Comparison of ENCODE assay signal across 1 cellular context in genomic region chr19:44636439-44637389, GRCh38.
A peak's percentile ranks its signal among the peaks of the same experiment; 100 is the strongest.
TF ChIP-seq lines count a peak whose summit lies in the region.

No MANE protein-coding gene starts in this region.

TF ChIP-seq in HepG2, 621 proteins besides CTCF, POLR2A, EP300 and RAD21 (continued from another document):
- TF ChIP-seq, protein P1, sequence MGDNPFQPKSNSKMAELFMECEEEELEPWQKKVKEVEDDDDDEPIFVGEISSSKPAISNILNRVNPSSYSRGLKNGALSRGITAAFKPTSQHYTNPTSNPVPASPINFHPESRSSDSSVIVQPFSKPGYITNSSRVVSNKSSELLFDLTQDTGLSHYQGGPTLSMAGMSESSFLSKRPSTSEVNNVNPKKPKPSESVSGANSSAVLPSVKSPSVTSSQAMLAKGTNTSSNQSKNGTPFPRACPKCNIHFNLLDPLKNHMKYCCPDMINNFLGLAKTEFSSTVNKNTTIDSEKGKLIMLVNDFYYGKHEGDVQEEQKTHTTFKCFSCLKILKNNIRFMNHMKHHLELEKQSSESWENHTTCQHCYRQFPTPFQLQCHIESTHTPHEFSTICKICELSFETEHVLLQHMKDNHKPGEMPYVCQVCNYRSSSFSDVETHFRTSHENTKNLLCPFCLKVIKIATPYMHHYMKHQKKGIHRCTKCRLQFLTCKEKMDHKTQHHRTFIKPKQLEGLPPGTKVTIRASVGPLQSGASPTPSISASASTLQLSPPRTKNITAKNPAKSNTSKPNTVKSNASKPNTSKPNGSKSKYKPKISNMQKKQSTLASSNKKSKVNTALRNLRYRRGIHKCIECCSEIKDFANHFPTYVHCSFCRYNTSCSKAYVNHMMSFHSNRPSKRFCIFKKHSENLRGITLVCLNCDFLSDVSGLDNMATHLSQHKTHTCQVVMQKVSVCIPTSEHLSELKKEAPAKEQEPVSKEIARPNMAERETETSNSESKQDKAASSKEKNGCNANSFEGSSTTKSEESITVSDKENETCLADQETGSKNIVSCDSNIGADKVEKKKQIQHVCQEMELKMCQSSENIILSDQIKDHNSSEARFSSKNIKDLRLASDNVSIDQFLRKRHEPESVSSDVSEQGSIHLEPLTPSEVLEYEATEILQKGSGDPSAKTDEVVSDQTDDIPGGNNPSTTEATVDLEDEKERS (CRISPR knock-in tag; IDR thresholded peaks at IDR 0.05): 0 out of 2 replicates have a peak, but pooled peaks have one; percentile 55
- TF ChIP-seq ZNF317 (CRISPR knock-in tag; IDR thresholded peaks at IDR 0.05) (peak; percentile 25; the same call in 1 of the 2 replicates), PAWR (CRISPR knock-in tag; IDR thresholded peaks at IDR 0.05; ENCODE audit: borderline replicate concordance) (no peak), KLF6 (CRISPR knock-in tag; IDR thresholded peaks at IDR 0.05) (no peak), SRSF4 (IDR thresholded peaks at IDR 0.05; ENCODE audit: low read depth, low read length, poor library complexity, severe bottlenecking) (no peak), ZSCAN9 (CRISPR knock-in tag; IDR thresholded peaks at IDR 0.05; ENCODE audit: borderline replicate concordance) (no peak), ATRX (CRISPR knock-in tag; IDR thresholded peaks at IDR 0.05; ENCODE audit: borderline replicate concordance) (no peak), PRMT3 (CRISPR knock-in tag; IDR thresholded peaks at IDR 0.05; ENCODE audit: borderline replicate concordance, low read depth) (no peak), YEATS4 (CRISPR knock-in tag; IDR thresholded peaks at IDR 0.05; ENCODE audit: borderline replicate concordance) (no peak), ADNP (CRISPR knock-in tag; IDR thresholded peaks at IDR 0.05) (no peak), ZBTB14 (CRISPR knock-in tag; IDR thresholded peaks at IDR 0.05) (no peak), GTF3A (CRISPR knock-in tag; conservative IDR thresholded peaks at IDR 0.05) (no peak), MAZ (IDR thresholded peaks at IDR 0.05; ENCODE audit: borderline replicate concordance, low read depth, low read length) (no peak), MAZ (CRISPR knock-in tag; IDR thresholded peaks at IDR 0.05; ENCODE audit: low read depth) (no peak), PAF1 (CRISPR knock-in tag; IDR thresholded peaks at IDR 0.05) (no peak), CREM (IDR thresholded peaks at IDR 0.05) (no peak), CREM (CRISPR knock-in tag; IDR thresholded peaks at IDR 0.05) (no peak), HNF4A (CRISPR knock-in tag; IDR thresholded peaks at IDR 0.05) (peak; percentile 95), FOXP1 (IDR thresholded peaks at IDR 0.05) (no peak), FOXP1 (CRISPR knock-in tag; IDR thresholded peaks at IDR 0.05) (no peak), ARNTL (CRISPR knock-in tag; IDR thresholded peaks at IDR 0.05) (no peak), GFI1 (CRISPR knock-in tag; IDR thresholded peaks at IDR 0.05; ENCODE audit: borderline replicate concordance) (no peak), REST (IDR thresholded peaks at IDR 0.05; ENCODE audit: borderline replicate concordance in 1 of 2, low read depth in 1 of 2, low read length in 2 of 2) (no peak), ZNF761 (CRISPR knock-in tag; conservative IDR thresholded peaks at IDR 0.05) (no peak), ZNF746 (CRISPR knock-in tag; IDR thresholded peaks at IDR 0.05) (no peak), SAP130 (CRISPR knock-in tag; IDR thresholded peaks at IDR 0.05; ENCODE audit: low read depth) (peak; percentile 69), NFIC (IDR thresholded peaks at IDR 0.05; ENCODE audit: low read length) (0 out of 2 replicates have a peak, but pooled peaks have one; percentile 27), ZNF264 (CRISPR knock-in tag; IDR thresholded peaks at IDR 0.05) (no peak), TAF1 (CRISPR knock-in tag; IDR thresholded peaks at IDR 0.05) (no peak), ZEB1 (IDR thresholded peaks at IDR 0.05; ENCODE audit: insufficient replicate concordance, low read depth) (no peak), TCF12 (IDR thresholded peaks at IDR 0.05) (no peak), TCF12 (CRISPR knock-in tag; IDR thresholded peaks at IDR 0.05) (no peak), ZNF383 (CRISPR knock-in tag; IDR thresholded peaks at IDR 0.05; ENCODE audit: borderline replicate concordance) (no peak), ZNF12 (CRISPR knock-in tag; IDR thresholded peaks at IDR 0.05) (no peak), HHEX (CRISPR knock-in tag; IDR thresholded peaks at IDR 0.05) (no peak), IRX3 (CRISPR knock-in tag; IDR thresholded peaks at IDR 0.05; ENCODE audit: borderline replicate concordance, low read depth) (no peak), ZSCAN22 (CRISPR knock-in tag; IDR thresholded peaks at IDR 0.05) (no peak), MXI1 (IDR thresholded peaks at IDR 0.05; ENCODE audit: borderline replicate concordance, low read depth, low read length) (no peak), KAT8 (CRISPR knock-in tag; IDR thresholded peaks at IDR 0.05) (0 out of 2 replicates have a peak, but pooled peaks have one; percentile 16), MYNN (CRISPR knock-in tag; IDR thresholded peaks at IDR 0.05; ENCODE audit: low read depth) (no peak), CCAR2 (optimal IDR thresholded peaks at IDR 0.05; ENCODE audit: low read depth, low read length) (no peak)
- TF ChIP-seq, protein P2, sequence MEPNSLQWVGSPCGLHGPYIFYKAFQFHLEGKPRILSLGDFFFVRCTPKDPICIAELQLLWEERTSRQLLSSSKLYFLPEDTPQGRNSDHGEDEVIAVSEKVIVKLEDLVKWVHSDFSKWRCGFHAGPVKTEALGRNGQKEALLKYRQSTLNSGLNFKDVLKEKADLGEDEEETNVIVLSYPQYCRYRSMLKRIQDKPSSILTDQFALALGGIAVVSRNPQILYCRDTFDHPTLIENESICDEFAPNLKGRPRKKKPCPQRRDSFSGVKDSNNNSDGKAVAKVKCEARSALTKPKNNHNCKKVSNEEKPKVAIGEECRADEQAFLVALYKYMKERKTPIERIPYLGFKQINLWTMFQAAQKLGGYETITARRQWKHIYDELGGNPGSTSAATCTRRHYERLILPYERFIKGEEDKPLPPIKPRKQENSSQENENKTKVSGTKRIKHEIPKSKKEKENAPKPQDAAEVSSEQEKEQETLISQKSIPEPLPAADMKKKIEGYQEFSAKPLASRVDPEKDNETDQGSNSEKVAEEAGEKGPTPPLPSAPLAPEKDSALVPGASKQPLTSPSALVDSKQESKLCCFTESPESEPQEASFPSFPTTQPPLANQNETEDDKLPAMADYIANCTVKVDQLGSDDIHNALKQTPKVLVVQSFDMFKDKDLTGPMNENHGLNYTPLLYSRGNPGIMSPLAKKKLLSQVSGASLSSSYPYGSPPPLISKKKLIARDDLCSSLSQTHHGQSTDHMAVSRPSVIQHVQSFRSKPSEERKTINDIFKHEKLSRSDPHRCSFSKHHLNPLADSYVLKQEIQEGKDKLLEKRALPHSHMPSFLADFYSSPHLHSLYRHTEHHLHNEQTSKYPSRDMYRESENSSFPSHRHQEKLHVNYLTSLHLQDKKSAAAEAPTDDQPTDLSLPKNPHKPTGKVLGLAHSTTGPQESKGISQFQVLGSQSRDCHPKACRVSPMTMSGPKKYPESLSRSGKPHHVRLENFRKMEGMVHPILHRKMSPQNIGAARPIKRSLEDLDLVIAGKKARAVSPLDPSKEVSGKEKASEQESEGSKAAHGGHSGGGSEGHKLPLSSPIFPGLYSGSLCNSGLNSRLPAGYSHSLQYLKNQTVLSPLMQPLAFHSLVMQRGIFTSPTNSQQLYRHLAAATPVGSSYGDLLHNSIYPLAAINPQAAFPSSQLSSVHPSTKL (CRISPR knock-in tag; IDR thresholded peaks at IDR 0.05): peak; percentile 69
- TF ChIP-seq, protein P3, sequence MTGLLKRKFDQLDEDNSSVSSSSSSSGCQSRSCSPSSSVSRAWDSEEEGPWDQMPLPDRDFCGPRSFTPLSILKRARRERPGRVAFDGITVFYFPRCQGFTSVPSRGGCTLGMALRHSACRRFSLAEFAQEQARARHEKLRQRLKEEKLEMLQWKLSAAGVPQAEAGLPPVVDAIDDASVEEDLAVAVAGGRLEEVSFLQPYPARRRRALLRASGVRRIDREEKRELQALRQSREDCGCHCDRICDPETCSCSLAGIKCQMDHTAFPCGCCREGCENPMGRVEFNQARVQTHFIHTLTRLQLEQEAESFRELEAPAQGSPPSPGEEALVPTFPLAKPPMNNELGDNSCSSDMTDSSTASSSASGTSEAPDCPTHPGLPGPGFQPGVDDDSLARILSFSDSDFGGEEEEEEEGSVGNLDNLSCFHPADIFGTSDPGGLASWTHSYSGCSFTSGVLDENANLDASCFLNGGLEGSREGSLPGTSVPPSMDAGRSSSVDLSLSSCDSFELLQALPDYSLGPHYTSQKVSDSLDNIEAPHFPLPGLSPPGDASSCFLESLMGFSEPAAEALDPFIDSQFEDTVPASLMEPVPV (CRISPR knock-in tag; IDR thresholded peaks at IDR 0.05): no peak
- TF ChIP-seq, protein P4, sequence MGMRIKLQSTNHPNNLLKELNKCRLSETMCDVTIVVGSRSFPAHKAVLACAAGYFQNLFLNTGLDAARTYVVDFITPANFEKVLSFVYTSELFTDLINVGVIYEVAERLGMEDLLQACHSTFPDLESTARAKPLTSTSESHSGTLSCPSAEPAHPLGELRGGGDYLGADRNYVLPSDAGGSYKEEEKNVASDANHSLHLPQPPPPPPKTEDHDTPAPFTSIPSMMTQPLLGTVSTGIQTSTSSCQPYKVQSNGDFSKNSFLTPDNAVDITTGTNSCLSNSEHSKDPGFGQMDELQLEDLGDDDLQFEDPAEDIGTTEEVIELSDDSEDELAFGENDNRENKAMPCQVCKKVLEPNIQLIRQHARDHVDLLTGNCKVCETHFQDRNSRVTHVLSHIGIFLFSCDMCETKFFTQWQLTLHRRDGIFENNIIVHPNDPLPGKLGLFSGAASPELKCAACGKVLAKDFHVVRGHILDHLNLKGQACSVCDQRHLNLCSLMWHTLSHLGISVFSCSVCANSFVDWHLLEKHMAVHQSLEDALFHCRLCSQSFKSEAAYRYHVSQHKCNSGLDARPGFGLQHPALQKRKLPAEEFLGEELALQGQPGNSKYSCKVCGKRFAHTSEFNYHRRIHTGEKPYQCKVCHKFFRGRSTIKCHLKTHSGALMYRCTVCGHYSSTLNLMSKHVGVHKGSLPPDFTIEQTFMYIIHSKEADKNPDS (CRISPR knock-in tag; IDR thresholded peaks at IDR 0.05): no peak
TF ChIP-seq in HepG2: peak in this region for 60.
